1 cellular context compared by ENCODE assay signal in genomic region chr5:43298459-43298858, GRCh38.
TF ChIP-seq lines count a peak whose summit lies in the region.

No MANE protein-coding gene starts in this region.

TF ChIP-seq in K562, 482 proteins besides CTCF, POLR2A, EP300 and RAD21:
- TF ChIP-seq PKNOX1 (IDR thresholded peaks at IDR 0.05), result no peak
- TF ChIP-seq ZNF3 (CRISPR knock-in tag; IDR thresholded peaks at IDR 0.05), result no peak
- TF ChIP-seq ZKSCAN3 (CRISPR knock-in tag; IDR thresholded peaks at IDR 0.05), result no peak
